Comparison of ENCODE assay signal across 13 cellular contexts in the genomic region with DNA sequence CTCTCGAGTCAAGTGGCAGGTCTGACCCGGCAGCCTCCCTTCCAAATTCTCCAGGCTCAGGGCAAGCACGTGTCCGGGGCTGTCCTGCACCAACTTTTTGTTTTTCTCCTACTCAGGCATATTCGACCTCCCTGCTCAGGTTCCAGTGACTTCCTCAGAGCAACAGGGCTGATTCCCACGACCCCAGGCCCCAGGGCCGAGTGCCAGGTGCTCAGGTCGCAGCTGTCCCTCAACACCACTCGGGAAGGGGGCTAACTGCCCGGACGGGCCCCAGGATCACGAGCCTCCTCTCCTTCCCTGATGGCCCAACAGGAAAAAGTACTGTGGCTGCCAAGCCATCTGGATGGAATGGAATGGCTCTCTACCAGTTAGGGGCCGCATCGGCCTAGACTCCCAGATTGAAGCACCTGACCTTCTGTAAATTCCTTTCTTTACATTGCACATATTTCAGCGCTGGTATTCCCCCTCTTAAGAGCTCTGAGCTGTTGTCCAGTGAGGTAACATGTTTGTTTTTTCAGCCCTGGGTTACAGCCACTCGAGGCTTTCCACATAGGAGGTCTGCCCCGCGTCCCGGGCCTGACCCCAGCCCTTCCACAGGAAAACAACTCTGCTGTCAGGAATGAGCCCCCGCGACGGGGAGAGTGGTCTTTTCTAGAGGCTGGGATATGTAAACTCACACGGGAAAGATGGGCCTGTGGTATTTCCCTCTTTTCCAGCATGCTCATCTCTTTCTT. TPM values are rescaled to one million over a fixed set of nuclear protein-coding genes. Genes with fewer than 3 reads are reported as not detected.
DNase-seq lines count a peak whose midpoint lies in the region; ATAC-seq and TF ChIP-seq lines count a peak whose summit lies in the region.
"Had no signal": no experiment of that assay in that cellular context is flagged by ENCODE, and none has a peak within 500 bp of the region (broad histone marks: within the 10 kb centered on the region; RNA-seq: fewer than 3 reads in every experiment).

No MANE protein-coding gene starts in this region.

- in situ Hi-C loops in Caki2 (cut with HindIII; ENCODE audit: low pct_unique_long_range_greater_than_20kb, low sequenced_read_pairs): no loop called here

- H3K36me3 ChIP-seq in SJSA1 (no peaks in the 10 kb centered on the region), prostate gland (no peaks in the 10 kb centered on the region), testis (ENCODE audit: low read depth, missing control alignments) (no peaks in the 10 kb centered on the region)
- H3K36me3 ChIP-seq: neutrophil had no signal

- H3K4me3 ChIP-seq in SJSA1: no peak overlapping the region
- H3K4me3 ChIP-seq in prostate gland: no peak overlapping the region
- no peak overlapping the region for H3K4me3 ChIP-seq in testis

- H3K4me1 ChIP-seq in SJSA1 (replicated peaks) (peaks cover 41% of the 10 kb centered on the region), prostate gland (replicated peaks) (no peaks in the 10 kb centered on the region), testis (peaks cover 5% of the 10 kb centered on the region)

- H3K27ac ChIP-seq in SJSA1 (peak overlapping the region; percentile 76), prostate gland (peak overlapping the region; percentile 55 to 60), testis (no peak overlapping the region)
- H3K27ac ChIP-seq: neutrophil had no signal

- H3K9me3 ChIP-seq in SJSA1 (replicated peaks): no peaks in the 10 kb centered on the region
- no peaks in the 10 kb centered on the region for H3K9me3 ChIP-seq in prostate gland
- no peaks in the 10 kb centered on the region for H3K9me3 ChIP-seq in testis
- H3K9me3 ChIP-seq: neutrophil had no signal

- H3K27me3 ChIP-seq in SJSA1 (replicated peaks): no peaks in the 10 kb centered on the region
- no peaks in the 10 kb centered on the region for H3K27me3 ChIP-seq in prostate gland (replicated peaks; ENCODE audit: insufficient read depth)
- H3K27me3 ChIP-seq in testis: no peaks in the 10 kb centered on the region

- WGBS in prostate gland: 38% methylated on average over 23 of the region's 23 CpGs
- WGBS in testis, 2 donors: 49 to 55% methylated on average over 23 of the region's 23 CpGs

- peak; percentile 89 for DNase-seq in Caki2 (ENCODE audit: low read depth)
- peak; percentile 94 to 96 for DNase-seq in SJSA1 (ENCODE audit: low read depth in 1 of 2, low spot score in 2 of 2)
- peak; percentile 95 for DNase-seq in glomerular visceral epithelial cell (ENCODE audit: extremely low spot score)
- DNase-seq in prostate gland (ENCODE audit: low spot score): no peak
- no peak for DNase-seq in testis
- no peak for DNase-seq in NCI-H526 treated with DMSO at 0.1 percent for 48 hours (lab: John Stamatoyannopoulos, UW)
- DNase-seq: activated CD4-positive, CD25-positive, alpha-beta regulatory T cell; activated naive CD4-positive, alpha-beta T cell treated with anti-CD3 and anti-CD28 coated beads for 36 hours; head of caudate nucleus; NCI-H1105 treated with DMSO at 0.1 percent for 48 hours had no signal

- no peak for TF ChIP-seq CTCF in prostate gland (IDR thresholded peaks at IDR 0.05)
- TF ChIP-seq CTCF in testis (IDR thresholded peaks at IDR 0.05): no peak

- no peak for TF ChIP-seq POLR2A in prostate gland (IDR thresholded peaks at IDR 0.05)
- no peak for TF ChIP-seq POLR2A in testis (IDR thresholded peaks at IDR 0.05)
- no peak for TF ChIP-seq POLR2A in GM18505 (IDR thresholded peaks at IDR 0.05; ENCODE audit: borderline replicate concordance, extremely low read depth, insufficient read depth, insufficient read length)

- ATAC-seq in HG03175 (IDR thresholded peaks at IDR 0.05; ENCODE audit: unreplicated experiment) (no peak), GM18505 (IDR thresholded peaks at IDR 0.05; ENCODE audit: unreplicated experiment) (no peak)

- intact Hi-C loops in prostate gland (cut with DNase I): no loop called here
- intact Hi-C loops in testis (cut with DNase I; ENCODE audit: low total_unique reads): no loop called here

RNA-seq across cellular contexts. Expression of a gene that starts 25.0 kb away (rescaled TPM):
- 61.6 and 65.7 TPM in 2 replicates for total RNA-seq in Caki2 (2014; rRNA removed; shearing (Covaris generic); ENCODE audit: low replicate concordance)
- total RNA-seq in SJSA1 (2014; rRNA removed; shearing (Covaris generic)): 48.4 and 56.6 TPM in 2 replicates
- total RNA-seq in prostate gland (10 to 100 TPM; 56.2 to 56.7 TPM), testis (10 to 100 TPM; 22.9 to 26.0 TPM)
- 23.0 TPM for polyA plus RNA-seq in testis (ENCODE audit: insufficient read depth, low read depth, low replicate concordance)

RNA-seq across cellular contexts. Expression of a gene that starts 42.3 kb away (rescaled TPM):
- total RNA-seq in Caki2 (2014; rRNA removed; shearing (Covaris generic); ENCODE audit: low replicate concordance): 12.5 and 19.8 TPM in 2 replicates
- total RNA-seq in SJSA1 (2014; rRNA removed; shearing (Covaris generic)): 20.1 and 23.2 TPM in 2 replicates
- total RNA-seq in prostate gland: 10 to 100 TPM; 15.1 to 20.3 TPM
- total RNA-seq in testis: 10 to 100 TPM; 18.3 to 19.1 TPM
- polyA plus RNA-seq in testis (ENCODE audit: insufficient read depth, low read depth, low replicate concordance): 18.2 TPM

Comparison
In these comparisons a context has a peak if more than half of its experiments do, and no peak if none do; other contexts are left out.
1. DNase-seq: peak in Caki2 (single experiment), SJSA1 (2 of 2) and glomerular visceral epithelial cell (single experiment); none in prostate gland (single experiment), testis (single experiment) and NCI-H526 treated with DMSO at 0.1 percent for 48 hours (single experiment).
2. H3K27ac ChIP-seq: peak in SJSA1 (single experiment) and prostate gland (2 of 2); none in testis (0 of 2).